Comparison of ENCODE assay signal across 9 cellular contexts in the genomic region with DNA sequence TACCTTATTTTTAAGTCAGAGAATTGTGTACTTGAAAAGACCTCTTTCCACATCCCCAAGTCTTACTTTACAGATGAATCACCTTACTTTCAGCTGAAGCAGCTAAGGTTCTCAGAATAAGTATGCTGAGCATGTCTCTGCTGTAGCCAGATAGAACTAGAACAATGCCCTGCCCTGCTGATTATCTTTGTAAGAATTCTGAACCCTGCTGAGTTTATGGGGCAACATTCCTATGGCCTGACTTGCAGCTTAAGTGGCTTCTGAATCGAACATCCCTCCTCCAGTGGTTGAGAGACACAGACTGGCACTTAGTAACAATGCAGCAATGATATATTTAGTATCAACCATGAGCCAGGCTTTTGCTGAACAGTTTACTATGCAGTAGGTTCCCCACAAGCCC.
DNase-seq lines count a peak whose midpoint lies in the region; ATAC-seq and TF ChIP-seq lines count a peak whose summit lies in the region.
"Had no signal": no experiment of that assay in that cellular context is flagged by ENCODE, and none has a peak within 500 bp of the region (broad histone marks: within the 10 kb centered on the region; RNA-seq: fewer than 3 reads in every experiment).

No MANE protein-coding gene starts in this region.

- H3K36me3 ChIP-seq in esophagus squamous epithelium = no peaks in the 10 kb centered on the region

- H3K4me3 ChIP-seq in esophagus squamous epithelium = no peak overlapping the region

- peak; percentile 42 for ATAC-seq in GM18858 (IDR thresholded peaks at IDR 0.05; ENCODE audit: unreplicated experiment)

- no peaks in the 10 kb centered on the region for H3K9me3 ChIP-seq in esophagus squamous epithelium

- TF ChIP-seq POLR2A in esophagus squamous epithelium (IDR thresholded peaks at IDR 0.05) = no peak

- H3K27ac ChIP-seq in esophagus squamous epithelium = peak overlapping the region; percentile 39 to 65 (median 52)
- H3K27ac ChIP-seq: KMS-11 had no signal

- no peak for TF ChIP-seq CTCF in esophagus squamous epithelium (IDR thresholded peaks at IDR 0.05)

- 0 to 10% methylated on average over 1 of the region's 1 CpG for WGBS in esophagus squamous epithelium, 2 donors

- no peaks in the 10 kb centered on the region for H3K27me3 ChIP-seq in esophagus squamous epithelium

- H3K4me1 ChIP-seq in esophagus squamous epithelium = peaks cover 0 to 11% (median 4%) of the 10 kb centered on the region in 3 donors

- intact Hi-C loops in esophagus squamous epithelium (cut with DNase I) = no loop called here

- DNase-seq in NCI-H226 (peak; percentile 99), esophagus squamous epithelium (lab: John Stamatoyannopoulos, UW) (no peak), non-pigmented ciliary epithelial cell (ENCODE audit: low read depth) (peak; percentile 100), nucleus accumbens (lab: John Stamatoyannopoulos, UW) (no peak), NCI-H146 treated with DMSO at 0.1 percent for 48 hours (lab: John Stamatoyannopoulos, UW; ENCODE audit: unreplicated experiment) (no peak), GF-D8 (lab: John Stamatoyannopoulos, UW) (no peak)
- no peak for DNase-seq in effector CD4-positive, alpha-beta T cell

Comparison
In these comparisons a context has a peak if more than half of its experiments do, and no peak if none do; other contexts are left out.
1. DNase-seq: peak in NCI-H226 (single experiment) and non-pigmented ciliary epithelial cell (single experiment); none in esophagus squamous epithelium (single experiment), nucleus accumbens (0 of 56), NCI-H146 treated with DMSO at 0.1 percent for 48 hours (single experiment), GF-D8 (single experiment) and effector CD4-positive, alpha-beta T cell (single experiment).